ENCODE assay signal across 18 cellular contexts in genomic region chr2:71860381-71860926, GRCh38.
DNase-seq lines count a peak whose midpoint lies in the region; FAIRE-seq and TF ChIP-seq lines count a peak whose summit lies in the region.
"Had no signal": no experiment of that assay in that cellular context is flagged by ENCODE, and none has a peak within 500 bp of the region (broad histone marks: within the 10 kb centered on the region; RNA-seq: fewer than 3 reads in every experiment).

No MANE protein-coding gene starts in this region.

- H3K27ac Mint-ChIP-seq in endothelial cell (ENCODE audit: unreplicated experiment) (no peak overlapping the region), immature natural killer cell (no peak overlapping the region)

- peak; percentile 72 for FAIRE-seq in bronchial epithelial cell (lab: Jason Lieb, UNC)
- FAIRE-seq: G401.6, GM12878, GM19239, H1 had no signal

- no peaks in the 10 kb centered on the region for H3K36me3 ChIP-seq in bronchial epithelial cell (ENCODE audit: control insufficient read depth, insufficient read depth, low read length)

- TF ChIP-seq CTCF in bronchial epithelial cell (IDR thresholded peaks at IDR 0.05; ENCODE audit: insufficient read depth, low read length, severe bottlenecking) (no peak), endothelial cell (IDR thresholded peaks at IDR 0.05; ENCODE audit: unreplicated experiment) (no peak)

- peak overlapping the region; percentile 26 for H3K4me3 Mint-ChIP-seq in endothelial cell (ENCODE audit: unreplicated experiment)
- no peak overlapping the region for H3K4me3 Mint-ChIP-seq in immature natural killer cell
- H3K4me3 Mint-ChIP-seq: CD4-positive, alpha-beta memory T cell had no signal

- H3K27me3 ChIP-seq in bronchial epithelial cell (ENCODE audit: control insufficient read depth, insufficient read depth, low read length): peaks cover 3% of the 10 kb centered on the region

- DNase-seq in bronchial epithelial cell (ENCODE audit: low read depth) (no peak), endothelial cell (ENCODE audit: low spot score) (no peak), mesenteric fat pad (ENCODE audit: low spot score) (peak; percentile 55), immature natural killer cell (no peak), GF-D8 (lab: John Stamatoyannopoulos, UW) (no peak), kidney tubule cell (ENCODE audit: low spot score) (no peak)
- DNase-seq: C1 segment of cervical spinal cord; Calu3; CD4-positive, alpha-beta memory T cell; COR-L47; DND-41; GM23248; H7; HCEC 1CT had no signal

- H3K36me3 Mint-ChIP-seq in endothelial cell (ENCODE audit: low read depth, unreplicated experiment) (peaks cover 13% of the 10 kb centered on the region), immature natural killer cell (no peaks in the 10 kb centered on the region)
- H3K36me3 Mint-ChIP-seq: CD4-positive, alpha-beta memory T cell had no signal

- no peak overlapping the region for H3K4me3 ChIP-seq in bronchial epithelial cell (ENCODE audit: low read depth, low read length)
- H3K4me3 ChIP-seq: GM12878, GM23248 had no signal

- H3K27me3 Mint-ChIP-seq in endothelial cell (ENCODE audit: unreplicated experiment) (peaks cover 4% of the 10 kb centered on the region), immature natural killer cell (ENCODE audit: low read depth in 3 of 3) (peaks cover 0 to 5% (median 4%) of the 10 kb centered on the region in 3 donors)

- H3K9me3 Mint-ChIP-seq in endothelial cell (ENCODE audit: unreplicated experiment): no peaks in the 10 kb centered on the region
- H3K9me3 Mint-ChIP-seq in immature natural killer cell: no peaks in the 10 kb centered on the region

- H3K4me1 Mint-ChIP-seq in endothelial cell (ENCODE audit: unreplicated experiment): no peaks in the 10 kb centered on the region
- H3K4me1 Mint-ChIP-seq in immature natural killer cell: no peaks in the 10 kb centered on the region
- H3K4me1 Mint-ChIP-seq: CD4-positive, alpha-beta memory T cell had no signal
